28 cellular contexts compared by ENCODE assay signal in genomic region chr16:83338138-83338537, GRCh38.
"Had no signal": no experiment of that assay in that cellular context is flagged by ENCODE, and none has a peak within 500 bp of the region (broad histone marks: within the 10 kb centered on the region; RNA-seq: fewer than 3 reads in every experiment).

No MANE protein-coding gene starts in this region.

- H3K9ac ChIP-seq: parathyroid adenoma had no signal

- DNase-seq: activated B cell treated with CpG ODN at 0.5 μM for 24 hours; activated CD4-positive, alpha-beta T cell treated with anti-CD3 and anti-CD28 coated beads for 36 hours; activated CD4-positive, alpha-beta T cell treated with anti-CD3 and anti-CD28 coated beads, Interleukin-2, amount 50 U/mL, for 4 hours; activated CD8-positive, alpha-beta memory T cell treated with anti-CD3 and anti-CD28 coated beads for 24 hours; activated CD8-positive, alpha-beta memory T cell treated with anti-CD3 and anti-CD28 coated beads, Interleukin-2, amount 50 U/mL, for 4 hours; activated T-cell treated with anti-CD3 and anti-CD28 coated beads, Interleukin-2, amount 50 U/mL, for 24 hours; adrenal gland; cortex of kidney; foreskin keratinocyte; kidney glomerular epithelial cell; left lung; naive B cell; nucleus accumbens; right lobe of liver; small intestine; stimulated activated CD4-positive, alpha-beta T cell treated with anti-CD3 and anti-CD28 coated beads, Interleukin-2, amount 100 ng/mL, for 24 hours; stomach; T1000; trophoblast cell had no signal

- H3K27me3 ChIP-seq: adrenal gland, ascending aorta, breast epithelium, foreskin keratinocyte, hepatocyte, left lung, right lobe of liver, stomach, suprapubic skin, vagina had no signal

- H3K4me2 ChIP-seq: hepatocyte had no signal

- H3K27ac ChIP-seq: adrenal gland, ascending aorta, breast epithelium, foreskin keratinocyte, hepatocyte, left lung, parathyroid adenoma, right lobe of liver, stomach, suprapubic skin, vagina had no signal

- H3K9me3 ChIP-seq: adrenal gland, ascending aorta, breast epithelium, left lung, right lobe of liver, stomach, suprapubic skin, vagina had no signal

- ATAC-seq: activated CD4-positive, alpha-beta T cell treated with anti-CD3 and anti-CD28 coated beads for 36 hours; activated naive CD4-positive, alpha-beta T cell treated with anti-CD3 and anti-CD28 coated beads, Interleukin-2, amount 50 U/mL, for 72 hours; activated T-helper 17 cell treated with anti-CD3 and anti-CD28 coated beads, Interleukin-2, amount 50 U/mL, for 72 hours; left lung; right lobe of liver; stimulated activated memory B cell treated with anti-CD40 and anti-IgM and Interleukin-4, amounts not matched to agents 10 μg/mL and 1 μg/mL and 100 μg/mL, for 72 hours had no signal

- H3K79me2 ChIP-seq: hepatocyte, parathyroid adenoma had no signal

- H2AFZ ChIP-seq: hepatocyte, parathyroid adenoma had no signal

- FAIRE-seq: small intestine had no signal

- H3K4me1 ChIP-seq: ascending aorta, breast epithelium, left lung, parathyroid adenoma, right lobe of liver, stomach, suprapubic skin, vagina had no signal

- H3K36me3 ChIP-seq: adrenal gland, ascending aorta, breast epithelium, left lung, right lobe of liver, stomach, suprapubic skin, vagina had no signal

- H3K4me3 ChIP-seq: adrenal gland, ascending aorta, breast epithelium, hepatocyte, left lung, right lobe of liver, stomach, suprapubic skin, vagina had no signal
